In genomic region chr6:116697475-116697874, GRCh38 we compare ENCODE assay signal across 1 cellular context.
TF ChIP-seq lines count a peak whose summit lies in the region.

No MANE protein-coding gene starts in this region.

TF ChIP-seq in GM23338, 12 proteins besides CTCF, POLR2A, EP300 and RAD21 (continued from another document):
- TF ChIP-seq ZNF462 (CRISPR knock-in tag; IDR thresholded peaks at IDR 0.05) (no peak), ETS1 (IDR thresholded peaks at IDR 0.05) (no peak), CREB1 (CRISPR knock-in tag; IDR thresholded peaks at IDR 0.05; ENCODE audit: low read depth) (no peak), EZH2phosphoT487 (IDR thresholded peaks at IDR 0.05; ENCODE audit: unreplicated experiment) (no peak), JUNB (IDR thresholded peaks at IDR 0.05; ENCODE audit: unreplicated experiment) (no peak), POLR2AphosphoS5 (IDR thresholded peaks at IDR 0.05; ENCODE audit: low read depth) (no peak), EZH2 (IDR thresholded peaks at IDR 0.05; ENCODE audit: low read depth, unreplicated experiment) (no peak), ZNF114 (CRISPR knock-in tag; IDR thresholded peaks at IDR 0.05) (no peak), ZNF331 (CRISPR knock-in tag; IDR thresholded peaks at IDR 0.05; ENCODE audit: low read depth) (no peak), STAT1 (IDR thresholded peaks at IDR 0.05; ENCODE audit: unreplicated experiment) (no peak)
